8 cellular contexts compared by ENCODE assay signal in the genomic region with DNA sequence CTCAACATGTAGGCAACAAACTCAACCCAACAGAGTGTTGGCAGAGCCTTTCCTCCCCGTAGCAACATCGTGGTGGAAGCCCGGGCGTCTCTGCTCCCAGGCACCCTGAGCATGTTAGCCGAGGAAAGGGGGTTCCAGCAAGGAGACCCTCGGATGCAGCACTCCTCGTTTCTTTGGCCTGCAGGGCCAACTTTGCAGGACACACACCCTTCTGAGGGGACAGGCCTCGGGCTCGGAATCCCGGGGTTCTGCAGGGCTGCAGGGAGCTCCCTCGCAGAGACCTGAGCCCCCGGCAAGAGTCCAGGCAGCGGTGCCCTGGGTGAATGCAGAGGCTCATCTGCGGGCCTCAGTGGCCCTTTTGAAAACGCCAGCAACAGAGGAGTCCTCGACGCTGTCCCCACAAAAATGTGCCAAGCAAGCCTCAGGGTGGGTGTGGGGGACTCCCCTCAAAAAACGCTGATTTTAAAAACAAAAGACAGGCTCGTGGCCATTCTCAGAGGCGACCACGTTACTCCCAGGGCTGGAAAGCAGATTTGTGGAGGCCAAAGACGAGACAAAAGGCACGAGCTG. TPM values are rescaled to one million over a fixed set of nuclear protein-coding genes. Genes with fewer than 3 reads are reported as not detected.
DNase-seq lines count a peak whose midpoint lies in the region; ATAC-seq and TF ChIP-seq lines count a peak whose summit lies in the region.

No MANE protein-coding gene starts in this region.

- H3K27ac ChIP-seq in VCaP: peak overlapping the region; percentile 80; the same call in 1 of the 2 replicates

- H3K4me3 ChIP-seq in fibroblast of the aortic adventitia (ENCODE audit: low read depth, low read length) (peak overlapping the region; percentile 76), neuron (ENCODE audit: low read length) (peak overlapping the region; percentile 71)

- ATAC-seq in GM21619 (IDR thresholded peaks at IDR 0.05; ENCODE audit: unreplicated experiment) (no peak), HG02642 (IDR thresholded peaks at IDR 0.05; ENCODE audit: poor library complexity, unreplicated experiment) (no peak)

- H3K9me3 ChIP-seq in neuron (ENCODE audit: low read length): peaks cover 2% of the 10 kb centered on the region

- peak; percentile 31 for DNase-seq in GM20000 (ENCODE audit: low spot score)
- no peak for DNase-seq in fibroblast of the aortic adventitia (ENCODE audit: low read depth)
- DNase-seq in HUDEP-2 (lab: John Stamatoyannopoulos, UW; ENCODE audit: unreplicated experiment in 76 of 76): no peak
- no peak for DNase-seq in stimulated activated CD4-positive, alpha-beta T cell treated with anti-CD3 and anti-CD28 coated beads, Interleukin-1b, Interleukin-23, amount 100 ng/mL, for 48 hours

- TF ChIP-seq CTCF in GM20000 (IDR thresholded peaks at IDR 0.05; ENCODE audit: extremely low read depth, missing control alignments) (no peak), VCaP (conservative IDR thresholded peaks at IDR 0.05) (no peak), fibroblast of the aortic adventitia (IDR thresholded peaks at IDR 0.05; ENCODE audit: insufficient read depth, low read length) (no peak)

- H3K4me1 ChIP-seq in neuron (ENCODE audit: insufficient read depth, low read length): peaks cover 19% of the 10 kb centered on the region

- no peaks in the 10 kb centered on the region for H3K27me3 ChIP-seq in neuron (ENCODE audit: insufficient read depth, low read length)

- H2AFZ ChIP-seq in neuron (ENCODE audit: low read depth, low read length): peak overlapping the region; percentile 49

- H3K36me3 ChIP-seq in neuron (ENCODE audit: insufficient read depth, low read length): no peaks in the 10 kb centered on the region

RNA-seq across cellular contexts. Expression of a gene that starts 1.4 kb away (rescaled TPM):
- total RNA-seq in fibroblast of the aortic adventitia (ENCODE audit: low replicate concordance): 32.9 and 43.6 TPM in 2 replicates
